Comparison of ENCODE assay signal across 8 cellular contexts in genomic region chr2:133886735-133887675, GRCh38.
DNase-seq lines count a peak whose midpoint lies in the region; ATAC-seq and TF ChIP-seq lines count a peak whose summit lies in the region.

No MANE protein-coding gene starts in this region.

- intact Hi-C loops in activated B cell treated with CpG ODN at 0.5 μM for 24 hours (cut with micrococcal nuclease) (loop anchor here (1.0 to 5.0 kb wide), 7 partner anchors 66 to 564 kb away; no protein-coding TSS in a partner anchor), right lobe of liver (cut with DNase I) (no loop called here)

- WGBS in right lobe of liver (ENCODE audit: insufficient coverage, low coverage, low lambda C conversion rate, missing lambda C conversion rate): 14% methylated on average over 9 of the region's 19 CpGs

- no peaks in the 10 kb centered on the region for H3K4me1 ChIP-seq in right lobe of liver

- H3K27me3 Mint-ChIP-seq in activated B cell treated with CpG ODN at 0.5 μM for 24 hours: peaks cover 7% of the 10 kb centered on the region

- H3K27ac ChIP-seq in right lobe of liver: no peak overlapping the region

- H3K27ac Mint-ChIP-seq in activated B cell treated with CpG ODN at 0.5 μM for 24 hours: no peak overlapping the region

- peak; percentile 11 for DNase-seq in activated CD4-positive, CD25-positive, alpha-beta regulatory T cell treated with anti-CD3 and anti-CD28 coated beads, Interleukin-2, amount 50 U/mL, for 16 hours (ENCODE audit: low read depth, low spot score)
- peak; percentile 64 for DNase-seq in NCI-H2196 (lab: John Stamatoyannopoulos, UW; ENCODE audit: unreplicated experiment)
- DNase-seq in activated B cell treated with CpG ODN at 0.5 μM for 24 hours: peak; percentile 36
- DNase-seq in dermis blood vessel endothelial cell: peak; percentile 81
- DNase-seq in right lobe of liver: peak; percentile 70 to 73 (median 71)
- DNase-seq in stimulated activated CD4-positive, alpha-beta T cell treated with anti-CD3 and anti-CD28 coated beads, TNF-alpha, amount 100 ng/mL, for 48 hours (ENCODE audit: low read depth in 3 of 3): peak; percentile 3 to 15 (median 8)

- CTCF ChIA-PET in activated B cell treated with CpG ODN at 0.5 μM for 24 hours (lab: Charles Lee): interaction anchor here (0.5 to 6.4 kb wide), 41 partner anchors 9 to 1011 kb away, joined by 3 to 157 read pairs (median 4); no protein-coding TSS in a partner anchor

- no peak overlapping the region for H3K4me3 ChIP-seq in right lobe of liver

- POLR2A ChIA-PET in activated B cell treated with CpG ODN at 0.5 μM for 24 hours (lab: Charles Lee): interaction anchor here (0.6 to 1.2 kb wide), 3 partner anchors 232 to 303 kb away, joined by 3 read pairs; no protein-coding TSS in a partner anchor

- no peaks in the 10 kb centered on the region for H3K36me3 ChIP-seq in right lobe of liver

- H3K27me3 ChIP-seq in right lobe of liver: no peaks in the 10 kb centered on the region

- H3K4me3 Mint-ChIP-seq in activated B cell treated with CpG ODN at 0.5 μM for 24 hours: no peak overlapping the region

- H3K4me1 Mint-ChIP-seq in activated B cell treated with CpG ODN at 0.5 μM for 24 hours: peaks cover 10% of the 10 kb centered on the region

- H3K36me3 Mint-ChIP-seq in activated B cell treated with CpG ODN at 0.5 μM for 24 hours (ENCODE audit: low read depth): no peaks in the 10 kb centered on the region

- no peaks in the 10 kb centered on the region for H3K9me3 Mint-ChIP-seq in activated B cell treated with CpG ODN at 0.5 μM for 24 hours

- no peak for ATAC-seq in activated CD4-positive, CD25-positive, alpha-beta regulatory T cell treated with anti-CD3 and anti-CD28 coated beads, Interleukin-2, amount 50 U/mL, for 24 hours
- peak; percentile 68 for ATAC-seq in HG03039 (IDR thresholded peaks at IDR 0.05; ENCODE audit: unreplicated experiment)
- peak; percentile 70 for ATAC-seq in activated B cell treated with CpG ODN at 0.5 μM for 24 hours (ENCODE audit: low read depth)
- peak; percentile 89 to 96 (median 92) for ATAC-seq in right lobe of liver

- H3K9me3 ChIP-seq in right lobe of liver: no peaks in the 10 kb centered on the region

- TF ChIP-seq CTCF in activated B cell treated with CpG ODN at 0.5 μM for 24 hours (IDR thresholded peaks at IDR 0.05) (no peak), right lobe of liver (IDR thresholded peaks at IDR 0.05) (peak; percentile 59 to 67 (median 66))

- no peak for TF ChIP-seq POLR2A in right lobe of liver (IDR thresholded peaks at IDR 0.05)

Comparison
In these comparisons a context has a peak if more than half of its experiments do, and no peak if none do; other contexts are left out.
1. DNase-seq: peak in every context shown above with its lines; median percentile 81 in dermis blood vessel endothelial cell; 71 in right lobe of liver; 64 in NCI-H2196; 36 in activated B cell treated with CpG ODN at 0.5 μM for 24 hours; 11 in activated CD4-positive, CD25-positive, alpha-beta regulatory T cell treated with anti-CD3 and anti-CD28 coated beads, Interleukin-2, amount 50 U/mL, for 16 hours; 8 in stimulated activated CD4-positive, alpha-beta T cell treated with anti-CD3 and anti-CD28 coated beads, TNF-alpha, amount 100 ng/mL, for 48 hours.
2. ATAC-seq: peak in HG03039 (single experiment), activated B cell treated with CpG ODN at 0.5 μM for 24 hours (single experiment) and right lobe of liver (4 of 4); none in activated CD4-positive, CD25-positive, alpha-beta regulatory T cell treated with anti-CD3 and anti-CD28 coated beads, Interleukin-2, amount 50 U/mL, for 24 hours (0 of 2).